ENCODE assay signal across 36 cellular contexts in genomic region chr5:1418921-1419280, GRCh38. TPM values are rescaled to one million over a fixed set of nuclear protein-coding genes. Genes with fewer than 3 reads are reported as not detected.
"Had no signal": no experiment of that assay in that cellular context is flagged by ENCODE, and none has a peak within 500 bp of the region (broad histone marks: within the 10 kb centered on the region; RNA-seq: fewer than 3 reads in every experiment).

No MANE protein-coding gene starts in this region.

- H3K36me3 Mint-ChIP-seq: activated naive CD8-positive, alpha-beta T cell treated with anti-CD3 and anti-CD28 coated beads, Interleukin-2, amount 10 ng/mL, durations not matched to agents 7 days and 5 days had no signal

- H3K4me3 Mint-ChIP-seq: activated CD4-positive, alpha-beta T cell treated with anti-CD3 and anti-CD28 coated beads, Interleukin-2, amount 10 ng/mL, durations not matched to agents 24 days and 14 days; activated CD8-positive, alpha-beta T cell treated with anti-CD3 and anti-CD28 coated beads for 36 hours; activated naive CD4-positive, alpha-beta T cell treated with anti-CD3 and anti-CD28 coated beads for 36 hours; activated naive CD8-positive, alpha-beta T cell treated with anti-CD3 and anti-CD28 coated beads, Interleukin-2, amount 10 ng/mL, durations not matched to agents 7 days and 5 days; activated T-cell treated with anti-CD3 and anti-CD28 coated beads, Interleukin-2, amount 50 U/mL, for 4 hours; activated T-helper 1 cell treated with anti-CD3 and anti-CD28 coated beads, Interleukin-12 subunit alpha, Interleukin-12 subunit beta, Interleukin-2, Interleukin-4 antibody, amounts not matched to agents 30 ng/mL and 10 ng/mL and 1 ng/mL, durations not matched to agents 14 hours and 24 hours and 36 hours; T-helper 1 cell treated with Interleukin-12 subunit alpha and Interleukin-12 subunit beta and Interleukin-4 antibody, amounts not matched to agents 30 μg/mL and 1 μg/mL, for 36 hours; T-helper 2 cell treated with Interferon-gamma antibody and Interleukin-4, amounts not matched to agents 5 μg/mL and 100 μg/mL, for 36 hours had no signal

- H3K27me3 ChIP-seq: adrenal gland, body of pancreas, Peyer's patch had no signal

- H3K27ac ChIP-seq: adrenal gland, body of pancreas, breast epithelium, Peyer's patch, SJSA1 had no signal

- H3K4me1 ChIP-seq: adrenal gland, body of pancreas, breast epithelium, Peyer's patch, SJSA1 had no signal

- H3K9me3 ChIP-seq: adrenal gland, body of pancreas, breast epithelium, Peyer's patch, SK-N-SH had no signal

- H3K27ac Mint-ChIP-seq: activated CD4-positive, alpha-beta T cell treated with anti-CD3 and anti-CD28 coated beads, Interleukin-2, amount 10 ng/mL, durations not matched to agents 24 days and 14 days; activated CD8-positive, alpha-beta T cell treated with anti-CD3 and anti-CD28 coated beads for 36 hours; activated naive CD8-positive, alpha-beta T cell treated with anti-CD3 and anti-CD28 coated beads, Interleukin-2, amount 10 ng/mL, durations not matched to agents 7 days and 5 days; activated T-helper 1 cell treated with anti-CD3 and anti-CD28 coated beads, Interleukin-12 subunit alpha, Interleukin-12 subunit beta, Interleukin-2, Interleukin-4 antibody, amounts not matched to agents 30 ng/mL and 10 ng/mL and 1 ng/mL, durations not matched to agents 14 hours and 24 hours and 36 hours; T-helper 1 cell treated with Interleukin-12 subunit alpha and Interleukin-12 subunit beta and Interleukin-4 antibody, amounts not matched to agents 30 μg/mL and 1 μg/mL, for 36 hours; T-helper 2 cell treated with Interferon-gamma antibody and Interleukin-4, amounts not matched to agents 5 μg/mL and 100 μg/mL, for 36 hours had no signal

- H3K36me3 ChIP-seq: adrenal gland, breast epithelium, Peyer's patch, SJSA1 had no signal

- FAIRE-seq: astrocyte, TTC549 had no signal

- H3K9me3 Mint-ChIP-seq: activated CD4-positive, alpha-beta T cell treated with anti-CD3 and anti-CD28 coated beads, Interleukin-2, amount 10 ng/mL, durations not matched to agents 24 days and 14 days; activated CD8-positive, alpha-beta T cell treated with anti-CD3 and anti-CD28 coated beads for 36 hours; activated naive CD4-positive, alpha-beta T cell treated with anti-CD3 and anti-CD28 coated beads for 36 hours; activated naive CD8-positive, alpha-beta T cell treated with anti-CD3 and anti-CD28 coated beads, Interleukin-2, amount 10 ng/mL, durations not matched to agents 7 days and 5 days; activated T-cell treated with anti-CD3 and anti-CD28 coated beads, Interleukin-2, amount 50 U/mL, for 4 hours; T-helper 2 cell treated with Interferon-gamma antibody and Interleukin-4, amounts not matched to agents 5 μg/mL and 100 μg/mL, for 36 hours had no signal

- DNase-seq: activated CD4-positive, alpha-beta T cell treated with anti-CD3 and anti-CD28 coated beads, Interleukin-2, amount 10 ng/mL, durations not matched to agents 24 days and 14 days; activated CD4-positive, alpha-beta T cell treated with anti-CD3 and anti-CD28 coated beads, Interleukin-2, amount 50 U/mL, for 4 hours; activated CD8-positive, alpha-beta memory T cell treated with anti-CD3 and anti-CD28 coated beads, Interleukin-2, amount 50 U/mL, for 4 hours; activated CD8-positive, alpha-beta T cell treated with anti-CD3 and anti-CD28 coated beads for 36 hours; activated gamma-delta T cell treated with Interleukin-2 at 50 U/mL for 16 hours; activated naive CD4-positive, alpha-beta T cell treated with anti-CD3 and anti-CD28 coated beads for 36 hours; activated naive CD8-positive, alpha-beta T cell treated with anti-CD3 and anti-CD28 coated beads, Interleukin-2, amount 10 ng/mL, durations not matched to agents 7 days and 5 days; activated T-cell treated with anti-CD3 and anti-CD28 coated beads for 4 hours; activated T-cell treated with anti-CD3 and anti-CD28 coated beads, Interleukin-2, amount 50 U/mL, for 4 hours; adrenal gland; MM.1S; MV-4-11; NCI-H1092; NCI-H1436 treated with DMSO at 0.1 percent for 48 hours; NCI-H1694 treated with DMSO at 0.1 percent for 48 hours; NCI-H2029 treated with DMSO at 0.1 percent for 48 hours; NCI-H2107; NCI-H2171; NCI-H510A; NCI-H526; NCI-H748 treated with DMSO at 0.1 percent for 48 hours; NK-92 treated with Interleukin-12 subunit alpha and Interleukin-12 subunit beta, amount 100 ng/mL, for 24 hours; PC-3; RPMI8226; SHP77 treated with DMSO at 0.1 percent for 48 hours; SK-N-SH had no signal

- ATAC-seq: activated CD8-positive, alpha-beta T cell treated with anti-CD3 and anti-CD28 coated beads for 36 hours; activated T-cell treated with anti-CD3 and anti-CD28 coated beads, Interleukin-2, amount 50 U/mL, for 4 hours; body of pancreas; PC-3 had no signal

- H3K4me1 Mint-ChIP-seq: activated CD4-positive, alpha-beta T cell treated with anti-CD3 and anti-CD28 coated beads, Interleukin-2, amount 10 ng/mL, durations not matched to agents 24 days and 14 days; activated naive CD8-positive, alpha-beta T cell treated with anti-CD3 and anti-CD28 coated beads, Interleukin-2, amount 10 ng/mL, durations not matched to agents 7 days and 5 days had no signal

- H3K27me3 Mint-ChIP-seq: activated CD4-positive, alpha-beta T cell treated with anti-CD3 and anti-CD28 coated beads, Interleukin-2, amount 10 ng/mL, durations not matched to agents 24 days and 14 days; activated CD8-positive, alpha-beta T cell treated with anti-CD3 and anti-CD28 coated beads for 36 hours; activated naive CD8-positive, alpha-beta T cell treated with anti-CD3 and anti-CD28 coated beads, Interleukin-2, amount 10 ng/mL, durations not matched to agents 7 days and 5 days had no signal

- H3K9ac ChIP-seq: SK-N-SH had no signal

- H3K4me2 ChIP-seq: SK-N-SH had no signal

- H3K4me3 ChIP-seq: adrenal gland, body of pancreas, breast epithelium, Peyer's patch, SJSA1 had no signal

RNA-seq across cellular contexts. Expression of gene SLC6A3, which starts 26.3 kb away (rescaled TPM):
- total RNA-seq: activated CD4-positive, alpha-beta T cell treated with anti-CD3 and anti-CD28 coated beads, Interleukin-2, amount 10 ng/mL, durations not matched to agents 24 days and 14 days; activated CD8-positive, alpha-beta T cell treated with anti-CD3 and anti-CD28 coated beads for 36 hours; activated naive CD4-positive, alpha-beta T cell treated with anti-CD3 and anti-CD28 coated beads for 36 hours; activated T-cell treated with anti-CD3 and anti-CD28 coated beads, Interleukin-2, amount 50 U/mL, for 4 hours; activated T-helper 1 cell treated with anti-CD3 and anti-CD28 coated beads, Interleukin-12 subunit alpha, Interleukin-12 subunit beta, Interleukin-2, Interleukin-4 antibody, amounts not matched to agents 30 ng/mL and 10 ng/mL and 1 ng/mL, durations not matched to agents 14 hours and 24 hours and 36 hours; adrenal gland; body of pancreas; LHCN-M2; PC-3; SJSA1 had no signal
- polyA plus RNA-seq: SK-N-SH had no signal
